8 cellular contexts compared by ENCODE assay signal in genomic region chr11:40293655-40294342, GRCh38.
A peak's percentile ranks its signal among the peaks of the same experiment; 100 is the strongest.
DNase-seq lines count a peak whose midpoint lies in the region; ATAC-seq and TF ChIP-seq lines count a peak whose summit lies in the region.

No MANE protein-coding gene starts in this region.

- H3K9me3 ChIP-seq in uterus = no peaks in the 10 kb centered on the region

- H3K27ac ChIP-seq in foreskin keratinocyte = no peak overlapping the region
- H3K27ac ChIP-seq in uterus = peak overlapping the region; percentile 56 to 68

- H3K27me3 Mint-ChIP-seq in activated T-cell treated with anti-CD3 and anti-CD28 coated beads, Interleukin-2, amount 50 U/mL, for 72 hours (ENCODE audit: low read depth) = peaks cover 16% of the 10 kb centered on the region
- peaks cover 4% of the 10 kb centered on the region for H3K27me3 Mint-ChIP-seq in nephron (ENCODE audit: low read depth)

- peaks cover 3 to 5% of the 10 kb centered on the region in 2 donors for H3K36me3 Mint-ChIP-seq in activated T-cell treated with anti-CD3 and anti-CD28 coated beads, Interleukin-2, amount 50 U/mL, for 72 hours (ENCODE audit: insufficient read depth in 2 of 2)
- no peaks in the 10 kb centered on the region for H3K36me3 Mint-ChIP-seq in nephron (ENCODE audit: low read depth)

- in situ Hi-C loops in Caki2 (cut with HindIII; ENCODE audit: low pct_unique_long_range_greater_than_20kb, low sequenced_read_pairs) = no loop called here

- no peak for TF ChIP-seq POLR2A in uterus (IDR thresholded peaks at IDR 0.05)

- H3K9me3 Mint-ChIP-seq in activated T-cell treated with anti-CD3 and anti-CD28 coated beads, Interleukin-2, amount 50 U/mL, for 72 hours = peaks cover 2% of the 10 kb centered on the region in 2 donors
- H3K9me3 Mint-ChIP-seq in nephron = no peaks in the 10 kb centered on the region

- peaks cover 9% of the 10 kb centered on the region for H3K4me1 Mint-ChIP-seq in activated T-cell treated with anti-CD3 and anti-CD28 coated beads, Interleukin-2, amount 50 U/mL, for 72 hours (ENCODE audit: low read depth)
- H3K4me1 Mint-ChIP-seq in nephron = peaks cover 21% of the 10 kb centered on the region

- H3K4me3 ChIP-seq in uterus = peak overlapping the region; percentile 34 to 43

- H3K36me3 ChIP-seq in uterus = no peaks in the 10 kb centered on the region

- peaks cover 5% of the 10 kb centered on the region for H3K4me1 ChIP-seq in foreskin keratinocyte
- H3K4me1 ChIP-seq in uterus = no peaks in the 10 kb centered on the region

- peak overlapping the region; percentile 62 to 86 for H3K4me3 Mint-ChIP-seq in activated T-cell treated with anti-CD3 and anti-CD28 coated beads, Interleukin-2, amount 50 U/mL, for 72 hours
- H3K4me3 Mint-ChIP-seq in nephron = peak overlapping the region; percentile 87 to 88 (median 88)

- H3K27me3 ChIP-seq in foreskin keratinocyte = peaks cover 9% of the 10 kb centered on the region
- no peaks in the 10 kb centered on the region for H3K27me3 ChIP-seq in uterus

- no peak overlapping the region for H3K27ac Mint-ChIP-seq in activated T-cell treated with anti-CD3 and anti-CD28 coated beads, Interleukin-2, amount 50 U/mL, for 72 hours
- H3K27ac Mint-ChIP-seq in nephron = peak overlapping the region; percentile 81 to 91 (median 88)

- DNase-seq in Caki2 (ENCODE audit: low read depth) = peak; percentile 80
- DNase-seq in NCI-H446 treated with DMSO at 0.1 percent for 48 hours (lab: John Stamatoyannopoulos, UW) = peak; percentile 75
- DNase-seq in activated T-cell treated with anti-CD3 and anti-CD28 coated beads, Interleukin-2, amount 50 U/mL, for 72 hours = peak; percentile 14 to 27
- peak; percentile 61 to 80 for DNase-seq in foreskin keratinocyte
- DNase-seq in uterus = peak; percentile 37 to 70

- TF ChIP-seq CTCF in foreskin keratinocyte (conservative IDR thresholded peaks at IDR 0.05) = peak; percentile 89
- peak; percentile 91 to 98 (median 95) for TF ChIP-seq CTCF in nephron (IDR thresholded peaks at IDR 0.05; ENCODE audit: unreplicated experiment in 3 of 3)
- peak; percentile 66 to 86 (median 75) for TF ChIP-seq CTCF in uterus (IDR thresholded peaks at IDR 0.05)

- intact Hi-C loops in uterus (cut with DNase I; ENCODE audit: low total_unique reads) = no loop called here

- ATAC-seq in GM19043 (IDR thresholded peaks at IDR 0.05; ENCODE audit: low read depth, unreplicated experiment) (peak; percentile 92), HG03175 (IDR thresholded peaks at IDR 0.05; ENCODE audit: unreplicated experiment) (peak; percentile 92), foreskin keratinocyte (peak; percentile 95)
- ATAC-seq in activated T-cell treated with anti-CD3 and anti-CD28 coated beads, Interleukin-2, amount 50 U/mL, for 72 hours (replicated peaks in 1 of 2) = peak; percentile 54 to 58

Comparison
In these comparisons a context has a peak if more than half of its experiments do, and no peak if none do; other contexts are left out.
1. DNase-seq: peak in every context shown above with its lines; median percentile 80 in Caki2; 75 in NCI-H446 treated with DMSO at 0.1 percent for 48 hours; 70 in foreskin keratinocyte; 54 in uterus; 20 in activated T-cell treated with anti-CD3 and anti-CD28 coated beads, Interleukin-2, amount 50 U/mL, for 72 hours.